Comparison of ENCODE assay signal across 8 cellular contexts in genomic region chr18:9135912-9136314, GRCh38. TPM values are rescaled to one million over a fixed set of nuclear protein-coding genes. Genes with fewer than 3 reads are reported as not detected.
DNase-seq lines count a peak whose midpoint lies in the region; ATAC-seq and TF ChIP-seq lines count a peak whose summit lies in the region.

No MANE protein-coding gene starts in this region.

- H4K20me1 ChIP-seq in fibroblast of lung (ENCODE audit: control insufficient read depth, extremely low read depth, insufficient read depth, low read length) = no peaks in the 10 kb centered on the region

- ATAC-seq in T-helper 17 cell = peak; percentile 20

- peak overlapping the region; percentile 75 for H2AFZ ChIP-seq in fibroblast of lung (ENCODE audit: low read length)

- no peak for TF ChIP-seq CTCF in HFF-Myc (IDR thresholded peaks at IDR 0.05; ENCODE audit: low read depth, low read length, missing control alignments)
- no peak for TF ChIP-seq CTCF in NB4 (IDR thresholded peaks at IDR 0.05; ENCODE audit: low read depth, low read length)
- no peak for TF ChIP-seq CTCF in fibroblast of lung (conservative IDR thresholded peaks at IDR 0.05 in 1 of 2, IDR thresholded peaks at IDR 0.05 in 1 of 2; ENCODE audit: low read depth in 1 of 2, low read length in 2 of 2)
- no peak for TF ChIP-seq CTCF in nephron progenitor cell (IDR thresholded peaks at IDR 0.05)

- H3K36me3 ChIP-seq in fibroblast of lung (ENCODE audit: control insufficient read depth, insufficient read depth, low read length) = peaks cover 4% of the 10 kb centered on the region

- H3K27ac ChIP-seq in fibroblast of lung (ENCODE audit: insufficient read depth, low read length) = peak overlapping the region; percentile 99

- peak overlapping the region; percentile 95 for H3K4me2 ChIP-seq in fibroblast of lung (ENCODE audit: extremely low read depth, insufficient read depth, low read length)

- H3K9me3 ChIP-seq in T-helper 17 cell (ENCODE audit: control insufficient read depth, low read length, poor library complexity, severe bottlenecking) (no peaks in the 10 kb centered on the region), fibroblast of lung (ENCODE audit: control insufficient read depth, insufficient read depth, low read depth, low read length) (no peaks in the 10 kb centered on the region)

- no peaks in the 10 kb centered on the region for H3K27me3 ChIP-seq in fibroblast of lung (ENCODE audit: control insufficient read depth, insufficient read depth, low read length)

- peaks cover 78% of the 10 kb centered on the region for H3K36me3 Mint-ChIP-seq in activated T-cell treated with anti-CD3 and anti-CD28 coated beads, Interleukin-2, amount 50 U/mL, for 24 hours (ENCODE audit: low read depth)
- peaks cover 12% of the 10 kb centered on the region for H3K36me3 Mint-ChIP-seq in T-helper 17 cell (ENCODE audit: low read depth)
- peaks cover 23% of the 10 kb centered on the region for H3K36me3 Mint-ChIP-seq in nephron progenitor cell (ENCODE audit: low read depth)

- H3K4me1 ChIP-seq in fibroblast of lung (ENCODE audit: control insufficient read depth, extremely low read depth, insufficient read depth, low read length) = peaks cover 7% of the 10 kb centered on the region

- peak overlapping the region; percentile 99 for H3K9ac ChIP-seq in fibroblast of lung (ENCODE audit: insufficient read depth, low read length)

- H3K27me3 Mint-ChIP-seq in activated T-cell treated with anti-CD3 and anti-CD28 coated beads, Interleukin-2, amount 50 U/mL, for 24 hours = no peaks in the 10 kb centered on the region
- no peaks in the 10 kb centered on the region for H3K27me3 Mint-ChIP-seq in T-helper 17 cell
- peaks cover 2% of the 10 kb centered on the region for H3K27me3 Mint-ChIP-seq in nephron progenitor cell (ENCODE audit: low read depth, poor library complexity)

- H3K4me3 ChIP-seq in HFF-Myc (replicated peaks; ENCODE audit: low read depth, low read length) = peak overlapping the region; percentile 56
- peak overlapping the region; percentile 65 for H3K4me3 ChIP-seq in NB4 (ENCODE audit: low read depth, low read length)
- peak overlapping the region; percentile 47 to 82 (median 72) for H3K4me3 ChIP-seq in fibroblast of lung (replicated peaks in 1 of 4; ENCODE audit: control extremely low read depth in 1 of 4, insufficient read depth in 1 of 4, low read depth in 3 of 4, low read length in 4 of 4)

- H3K4me1 Mint-ChIP-seq in activated T-cell treated with anti-CD3 and anti-CD28 coated beads, Interleukin-2, amount 50 U/mL, for 24 hours (ENCODE audit: low read depth) = peaks cover 64% of the 10 kb centered on the region
- H3K4me1 Mint-ChIP-seq in T-helper 17 cell (peaks cover 51% of the 10 kb centered on the region), nephron progenitor cell (peaks cover 40% of the 10 kb centered on the region)

- no peak for TF ChIP-seq POLR2A in NB4 (IDR thresholded peaks at IDR 0.05; ENCODE audit: extremely low read depth, insufficient read length)

- peaks cover 36% of the 10 kb centered on the region for H3K79me2 ChIP-seq in fibroblast of lung (ENCODE audit: control insufficient read depth, insufficient read depth, low read length)

- peak overlapping the region; percentile 94 for H3K4me3 Mint-ChIP-seq in activated T-cell treated with anti-CD3 and anti-CD28 coated beads, Interleukin-2, amount 50 U/mL, for 24 hours
- H3K4me3 Mint-ChIP-seq in T-helper 17 cell (peak overlapping the region; percentile 93), nephron progenitor cell (peak overlapping the region; percentile 98)

- H3K27ac Mint-ChIP-seq in activated T-cell treated with anti-CD3 and anti-CD28 coated beads, Interleukin-2, amount 50 U/mL, for 24 hours = peak overlapping the region; percentile 99
- H3K27ac Mint-ChIP-seq in T-helper 17 cell (peak overlapping the region; percentile 96), nephron progenitor cell (peak overlapping the region; percentile 99)

- H3K9me3 Mint-ChIP-seq in activated T-cell treated with anti-CD3 and anti-CD28 coated beads, Interleukin-2, amount 50 U/mL, for 24 hours = no peaks in the 10 kb centered on the region
- H3K9me3 Mint-ChIP-seq in nephron progenitor cell = no peaks in the 10 kb centered on the region

- DNase-seq in activated T-cell treated with anti-CD3 and anti-CD28 coated beads, Interleukin-2, amount 50 U/mL, for 24 hours = no peak
- DNase-seq in activated T-cell treated with anti-CD3 and anti-CD28 coated beads for 4 hours (no peak), HFF-Myc (ENCODE audit: extremely low read depth, low read depth) (peak; percentile 9), NB4 (ENCODE audit: low read depth) (peak; percentile 67), T-helper 17 cell (peak in 1 of 3 donors; percentile 47), fibroblast of lung (ENCODE audit: low read depth in 2 of 2) (no peak), nephron progenitor cell (no peak), HT-29 (ENCODE audit: low spot score) (no peak)

RNA-seq across cellular contexts. Expression of gene ANKRD12, which starts 0.7 kb away (rescaled TPM):
- total RNA-seq in T-helper 17 cell (100 to 1,000 TPM; 191 to 257 TPM), fibroblast of lung (53.3 and 62.7 TPM in 2 replicates)
- polyA plus RNA-seq in fibroblast of lung = 8.7 and 13.0 TPM in 2 replicates
- 15.6 and 24.8 TPM in 2 replicates for polyA plus RNA-seq in fibroblast of lung (2012)
- polyA minus RNA-seq in fibroblast of lung (ENCODE audit: low replicate concordance) = 1.3 and 6.7 TPM in 2 replicates
- total RNA-seq in HT-29 (2014; rRNA removed; shearing (Covaris generic)) = 20.0 and 24.1 TPM in 2 replicates

RNA-seq across cellular contexts. Expression of gene NDUFV2, which starts 33.4 kb away (rescaled TPM):
- total RNA-seq in T-helper 17 cell (100 to 1,000 TPM; 222 to 231 TPM), fibroblast of lung (89.6 and 97.3 TPM in 2 replicates)
- polyA plus RNA-seq in fibroblast of lung = 128 and 133 TPM in 2 replicates
- 156 and 174 TPM in 2 replicates for polyA plus RNA-seq in fibroblast of lung (2012)
- polyA minus RNA-seq in fibroblast of lung (ENCODE audit: low replicate concordance) = 6.8 and 9.9 TPM in 2 replicates
- 135 and 152 TPM in 2 replicates for total RNA-seq in HT-29 (2014; rRNA removed; shearing (Covaris generic))

Comparison
In these comparisons a context has a peak if more than half of its experiments do, and no peak if none do; other contexts are left out.
1. DNase-seq: peak in HFF-Myc (single experiment) and NB4 (single experiment); none in activated T-cell treated with anti-CD3 and anti-CD28 coated beads, Interleukin-2, amount 50 U/mL, for 24 hours (single experiment), activated T-cell treated with anti-CD3 and anti-CD28 coated beads for 4 hours (single experiment), fibroblast of lung (0 of 2), nephron progenitor cell (single experiment) and HT-29 (single experiment).
2. Peak in every context shown above with its lines, with median percentiles within 50 percentile points of each other: H3K27ac Mint-ChIP-seq, H3K4me3 Mint-ChIP-seq and H3K4me3 ChIP-seq.